19 cellular contexts compared by ENCODE assay signal in the genomic region with DNA sequence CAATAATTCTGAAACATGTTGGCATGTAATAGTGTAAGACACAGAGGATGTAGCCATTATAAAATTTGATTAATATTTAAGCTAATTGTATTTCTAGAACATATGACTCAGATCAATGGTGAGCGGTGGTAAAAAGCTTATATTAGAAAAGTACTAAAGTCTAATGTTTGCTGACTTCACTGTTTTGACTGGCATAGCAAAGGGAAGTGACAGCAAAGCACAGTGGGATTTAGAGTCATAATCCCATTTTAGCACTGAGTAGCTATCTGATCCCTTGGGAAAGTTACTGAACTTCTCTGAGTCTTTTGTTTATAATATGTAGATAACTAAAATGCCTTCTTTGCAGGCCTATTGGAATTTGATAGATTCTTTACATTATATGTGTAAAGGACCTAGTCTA.
DNase-seq lines count a peak whose midpoint lies in the region; ATAC-seq and TF ChIP-seq lines count a peak whose summit lies in the region.
"Had no signal": no experiment of that assay in that cellular context is flagged by ENCODE, and none has a peak within 500 bp of the region (broad histone marks: within the 10 kb centered on the region; RNA-seq: fewer than 3 reads in every experiment).

No MANE protein-coding gene starts in this region.

- intact Hi-C loops in body of pancreas (cut with DNase I), result no loop called here

- no peaks in the 10 kb centered on the region for H3K36me3 ChIP-seq in KOPT-K1 (ENCODE audit: insufficient read depth, low read length)
- H3K36me3 ChIP-seq in thoracic aorta, result no peaks in the 10 kb centered on the region
- no peaks in the 10 kb centered on the region for H3K36me3 ChIP-seq in body of pancreas (replicated peaks in 1 of 2; ENCODE audit: insufficient read depth in 1 of 2, low read depth in 2 of 2)
- H3K36me3 ChIP-seq: HAP-1 had no signal

- 55 to 81% methylated on average over 1 of the region's 1 CpG for WGBS in body of pancreas, 2 donors

- no peak for TF ChIP-seq POLR2A in body of pancreas (IDR thresholded peaks at IDR 0.05)

- no peak overlapping the region for H3K4me3 ChIP-seq in thoracic aorta
- no peak overlapping the region for H3K4me3 ChIP-seq in body of pancreas
- H3K4me3 ChIP-seq: HAP-1, left ventricle myocardium inferior, tibial artery had no signal

- H3K9me3 ChIP-seq in KOPT-K1 (ENCODE audit: insufficient read depth, low read length, poor library complexity, severe bottlenecking) (no peaks in the 10 kb centered on the region), thoracic aorta (no peaks in the 10 kb centered on the region), body of pancreas (no peaks in the 10 kb centered on the region)
- H3K9me3 ChIP-seq: HAP-1, left ventricle myocardium inferior, tibial artery had no signal

- no peak for TF ChIP-seq CTCF in thoracic aorta (IDR thresholded peaks at IDR 0.05)
- no peak for TF ChIP-seq CTCF in body of pancreas (IDR thresholded peaks at IDR 0.05)

- DNase-seq in dermis microvascular lymphatic vessel endothelial cell (ENCODE audit: low read depth in 2 of 2), result peak; percentile 47 to 76
- peak; percentile 20 to 78 for DNase-seq in lung microvascular endothelial cell (ENCODE audit: low read depth in 2 of 2)
- DNase-seq in thoracic aorta (ENCODE audit: low spot score), result no peak
- no peak for DNase-seq in body of pancreas
- DNase-seq in activated effector memory CD4-positive, alpha-beta T cell treated with Interleukin-2 at 50 U/mL for 16 hours, result no peak
- no peak for DNase-seq in T-helper 9 cell
- DNase-seq: activated naive CD4-positive, alpha-beta T cell treated with anti-CD3 and anti-CD28 coated beads, Interleukin-2, amount 10 ng/mL, durations not matched to agents 7 days and 5 days; activated T-cell treated with anti-CD3 and anti-CD28 coated beads, Interleukin-2, amount 50 U/mL, for 4 hours; AML-193; effector memory CD8-positive, alpha-beta T cell; left ventricle myocardium inferior; NCI-H2171 treated with DMSO at 0.1 percent for 48 hours; PC-3; SIG-M5; stimulated activated CD4-positive, alpha-beta T cell treated with anti-CD3 and anti-CD28 coated beads, Interleukin-4, amount 100 ng/mL, for 24 hours; stimulated activated naive CD8-positive, alpha-beta T cell treated with anti-CD3 and anti-CD28 coated beads, Interleukin-15, Interleukin-2, amounts not matched to agents 100 U/mL and 50 U/mL, for 24 hours; tibial artery had no signal

- H3K27me3 ChIP-seq in thoracic aorta (replicated peaks; ENCODE audit: insufficient read depth) (no peaks in the 10 kb centered on the region), body of pancreas (no peaks in the 10 kb centered on the region)
- H3K27me3 ChIP-seq: tibial artery had no signal

- peak overlapping the region; percentile 45 for H3K27ac ChIP-seq in KOPT-K1 (ENCODE audit: low read depth, low read length, poor library complexity, severe bottlenecking)
- peak overlapping the region; percentile 18 to 72 for H3K27ac ChIP-seq in thoracic aorta
- no peak overlapping the region for H3K27ac ChIP-seq in body of pancreas
- H3K27ac ChIP-seq: left ventricle myocardium inferior had no signal

- ATAC-seq in thoracic aorta (ENCODE audit: insufficient number of reproducible peaks, low FRiP score, low read depth) (peak; percentile 26), body of pancreas (no peak)
- ATAC-seq: activated T-cell treated with anti-CD3 and anti-CD28 coated beads, Interleukin-2, amount 50 U/mL, for 4 hours; effector memory CD8-positive, alpha-beta T cell; PC-3; stimulated activated naive CD8-positive, alpha-beta T cell treated with anti-CD3 and anti-CD28 coated beads, Interleukin-15, Interleukin-2, amounts not matched to agents 100 U/mL and 50 U/mL, for 24 hours had no signal

- peaks cover 23 to 32% of the 10 kb centered on the region in 2 donors for H3K4me1 ChIP-seq in thoracic aorta (ENCODE audit: control insufficient read depth in 1 of 2, low read depth in 2 of 2)
- no peaks in the 10 kb centered on the region for H3K4me1 ChIP-seq in body of pancreas

Comparison
In these comparisons a context has a peak if more than half of its experiments do, and no peak if none do; other contexts are left out.
1. H3K27ac ChIP-seq: peak in KOPT-K1 (single experiment) and thoracic aorta (2 of 2); none in body of pancreas (0 of 4).
2. DNase-seq: peak in dermis microvascular lymphatic vessel endothelial cell (2 of 2) and lung microvascular endothelial cell (2 of 2); none in thoracic aorta (single experiment), body of pancreas (0 of 4), activated effector memory CD4-positive, alpha-beta T cell treated with Interleukin-2 at 50 U/mL for 16 hours (single experiment) and T-helper 9 cell (single experiment).